ENCODE assay signal across 1 cellular context in the genomic region with DNA sequence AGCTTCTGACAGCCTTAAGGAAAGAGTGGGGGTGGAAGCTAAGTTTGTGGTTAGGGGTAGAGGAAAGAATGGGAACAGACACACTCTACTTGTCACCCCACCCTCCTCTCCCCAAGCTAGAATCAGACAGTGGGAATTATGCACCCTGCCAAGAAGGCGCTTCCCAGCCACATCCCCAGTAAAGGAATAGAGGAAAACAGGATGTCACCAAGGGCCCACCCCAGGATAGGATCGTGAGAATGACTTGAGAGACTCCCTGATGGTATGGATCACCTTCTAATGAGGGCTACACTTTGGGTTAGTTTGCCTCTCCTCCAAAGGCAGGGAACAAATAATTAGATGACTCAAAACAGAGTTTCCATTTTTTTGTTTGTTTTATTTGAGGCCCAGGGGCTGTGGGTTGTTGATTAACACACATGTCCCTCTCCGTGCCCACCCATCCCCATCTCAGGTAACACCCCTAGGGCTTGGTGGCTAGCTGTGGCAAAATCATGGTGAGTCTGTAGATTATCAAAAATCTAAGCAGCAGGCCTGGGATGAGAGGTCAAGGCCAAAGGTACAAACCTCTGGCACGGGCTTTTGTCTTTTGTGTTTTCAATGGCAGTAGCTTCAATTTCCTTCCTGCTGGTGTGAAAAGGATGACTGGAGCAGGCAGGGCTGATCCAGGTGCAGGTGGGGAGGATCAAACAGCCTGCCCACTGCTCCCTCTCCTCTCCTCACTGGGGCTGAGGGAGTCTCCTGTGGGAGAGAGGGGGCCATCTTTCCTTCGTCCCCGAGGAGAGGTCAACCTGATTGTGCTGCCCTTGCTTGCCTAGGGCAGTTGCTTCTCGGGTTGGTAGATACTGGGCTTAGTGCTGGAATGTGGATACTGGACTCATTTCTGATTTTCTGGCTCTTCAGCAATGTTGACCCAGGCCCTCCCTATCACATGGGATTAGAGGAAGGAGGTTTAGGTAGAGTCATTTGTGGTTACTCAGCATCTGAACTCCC.
TF ChIP-seq lines count a peak whose summit lies in the region.

No MANE protein-coding gene starts in this region.

TF ChIP-seq in HepG2, 621 proteins besides CTCF, POLR2A, EP300 and RAD21 (continued from another document and continues in another):
- TF ChIP-seq, protein P1, sequence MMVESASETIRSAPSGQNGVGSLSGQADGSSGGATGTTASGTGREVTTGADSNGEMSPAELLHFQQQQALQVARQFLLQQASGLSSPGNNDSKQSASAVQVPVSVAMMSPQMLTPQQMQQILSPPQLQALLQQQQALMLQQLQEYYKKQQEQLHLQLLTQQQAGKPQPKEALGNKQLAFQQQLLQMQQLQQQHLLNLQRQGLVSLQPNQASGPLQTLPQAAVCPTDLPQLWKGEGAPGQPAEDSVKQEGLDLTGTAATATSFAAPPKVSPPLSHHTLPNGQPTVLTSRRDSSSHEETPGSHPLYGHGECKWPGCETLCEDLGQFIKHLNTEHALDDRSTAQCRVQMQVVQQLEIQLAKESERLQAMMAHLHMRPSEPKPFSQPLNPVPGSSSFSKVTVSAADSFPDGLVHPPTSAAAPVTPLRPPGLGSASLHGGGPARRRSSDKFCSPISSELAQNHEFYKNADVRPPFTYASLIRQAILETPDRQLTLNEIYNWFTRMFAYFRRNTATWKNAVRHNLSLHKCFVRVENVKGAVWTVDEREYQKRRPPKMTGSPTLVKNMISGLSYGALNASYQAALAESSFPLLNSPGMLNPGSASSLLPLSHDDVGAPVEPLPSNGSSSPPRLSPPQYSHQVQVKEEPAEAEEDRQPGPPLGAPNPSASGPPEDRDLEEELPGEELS (CRISPR knock-in tag; IDR thresholded peaks at IDR 0.05): peak; percentile 98
- peak; percentile 33; the same call in 1 of the 2 replicates for TF ChIP-seq ZNF281 (CRISPR knock-in tag; IDR thresholded peaks at IDR 0.05; ENCODE audit: borderline replicate concordance)
- no peak for TF ChIP-seq ZNF629 (CRISPR knock-in tag; conservative IDR thresholded peaks at IDR 0.05)
- no peak for TF ChIP-seq RNF219 (CRISPR knock-in tag; IDR thresholded peaks at IDR 0.05)
- TF ChIP-seq ZNF839 (CRISPR knock-in tag; IDR thresholded peaks at IDR 0.05; ENCODE audit: borderline replicate concordance): 0 out of 2 replicates have a peak, but pooled peaks have one; percentile 47
- TF ChIP-seq HHEX (CRISPR knock-in tag; IDR thresholded peaks at IDR 0.05): no peak
- peak; percentile 52 for TF ChIP-seq RBM22 (optimal IDR thresholded peaks at IDR 0.05; ENCODE audit: low read length)
- TF ChIP-seq TRIM24 (CRISPR knock-in tag; IDR thresholded peaks at IDR 0.05): peak; percentile 59
- TF ChIP-seq, protein P2, sequence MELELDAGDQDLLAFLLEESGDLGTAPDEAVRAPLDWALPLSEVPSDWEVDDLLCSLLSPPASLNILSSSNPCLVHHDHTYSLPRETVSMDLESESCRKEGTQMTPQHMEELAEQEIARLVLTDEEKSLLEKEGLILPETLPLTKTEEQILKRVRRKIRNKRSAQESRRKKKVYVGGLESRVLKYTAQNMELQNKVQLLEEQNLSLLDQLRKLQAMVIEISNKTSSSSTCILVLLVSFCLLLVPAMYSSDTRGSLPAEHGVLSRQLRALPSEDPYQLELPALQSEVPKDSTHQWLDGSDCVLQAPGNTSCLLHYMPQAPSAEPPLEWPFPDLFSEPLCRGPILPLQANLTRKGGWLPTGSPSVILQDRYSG (CRISPR knock-in tag; IDR thresholded peaks at IDR 0.05): 0 out of 2 replicates have a peak, but pooled peaks have one; percentile 63
- 0 out of 2 replicates have a peak, but pooled peaks have one; percentile 13 for TF ChIP-seq KDM3A (CRISPR knock-in tag; IDR thresholded peaks at IDR 0.05; ENCODE audit: low read depth)
- TF ChIP-seq, protein P3, sequence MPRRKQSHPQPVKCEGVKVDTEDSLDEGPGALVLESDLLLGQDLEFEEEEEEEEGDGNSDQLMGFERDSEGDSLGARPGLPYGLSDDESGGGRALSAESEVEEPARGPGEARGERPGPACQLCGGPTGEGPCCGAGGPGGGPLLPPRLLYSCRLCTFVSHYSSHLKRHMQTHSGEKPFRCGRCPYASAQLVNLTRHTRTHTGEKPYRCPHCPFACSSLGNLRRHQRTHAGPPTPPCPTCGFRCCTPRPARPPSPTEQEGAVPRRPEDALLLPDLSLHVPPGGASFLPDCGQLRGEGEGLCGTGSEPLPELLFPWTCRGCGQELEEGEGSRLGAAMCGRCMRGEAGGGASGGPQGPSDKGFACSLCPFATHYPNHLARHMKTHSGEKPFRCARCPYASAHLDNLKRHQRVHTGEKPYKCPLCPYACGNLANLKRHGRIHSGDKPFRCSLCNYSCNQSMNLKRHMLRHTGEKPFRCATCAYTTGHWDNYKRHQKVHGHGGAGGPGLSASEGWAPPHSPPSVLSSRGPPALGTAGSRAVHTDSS (CRISPR knock-in tag; conservative IDR thresholded peaks at IDR 0.05): 0 out of 2 replicates have a peak, but pooled peaks have one; percentile 74
- TF ChIP-seq RFXAP (CRISPR knock-in tag; IDR thresholded peaks at IDR 0.05; ENCODE audit: borderline replicate concordance): no peak
- TF ChIP-seq U2AF1 (optimal IDR thresholded peaks at IDR 0.05; ENCODE audit: low read depth, low read length): peak; percentile 62
- TF ChIP-seq PHF5A (CRISPR knock-in tag; IDR thresholded peaks at IDR 0.05; ENCODE audit: low read depth, unreplicated experiment): peak; percentile 30
- peak; percentile 71; the same call in 1 of the 2 replicates for TF ChIP-seq ARNT2 (CRISPR knock-in tag; IDR thresholded peaks at IDR 0.05; ENCODE audit: low read depth)
- TF ChIP-seq NCOA2 (CRISPR knock-in tag; IDR thresholded peaks at IDR 0.05): peak; percentile 94
- TF ChIP-seq ZNF33B (CRISPR knock-in tag; IDR thresholded peaks at IDR 0.05): peak; percentile 61; the same call in 1 of the 2 replicates
- TF ChIP-seq ARNT (IDR thresholded peaks at IDR 0.05): no peak
- peak; percentile 85 for TF ChIP-seq ZNF781 (CRISPR knock-in tag; IDR thresholded peaks at IDR 0.05; ENCODE audit: borderline replicate concordance, not compliant biosample characterization)
- TF ChIP-seq SOX13 (IDR thresholded peaks at IDR 0.05): peak; percentile 90
- peak in 1 of 2 experiments; percentile 96; a peak in 2 of 4 replicates for TF ChIP-seq SOX13 (CRISPR knock-in tag; conservative IDR thresholded peaks at IDR 0.05 in 1 of 2, IDR thresholded peaks at IDR 0.05 in 1 of 2)
- no peak for TF ChIP-seq SATB2 (CRISPR knock-in tag; IDR thresholded peaks at IDR 0.05)
- TF ChIP-seq ZNF790 (CRISPR knock-in tag; IDR thresholded peaks at IDR 0.05; ENCODE audit: borderline replicate concordance): no peak
- TF ChIP-seq DR1 (CRISPR knock-in tag; IDR thresholded peaks at IDR 0.05): no peak
- TF ChIP-seq MXD4 (CRISPR knock-in tag; IDR thresholded peaks at IDR 0.05): peak; percentile 72; the same call in 1 of the 2 replicates
- TF ChIP-seq ZUFSP (CRISPR knock-in tag; IDR thresholded peaks at IDR 0.05; ENCODE audit: borderline replicate concordance): no peak
- no peak for TF ChIP-seq ZBTB1 (CRISPR knock-in tag; IDR thresholded peaks at IDR 0.05; ENCODE audit: borderline replicate concordance)
- TF ChIP-seq, protein P4, sequence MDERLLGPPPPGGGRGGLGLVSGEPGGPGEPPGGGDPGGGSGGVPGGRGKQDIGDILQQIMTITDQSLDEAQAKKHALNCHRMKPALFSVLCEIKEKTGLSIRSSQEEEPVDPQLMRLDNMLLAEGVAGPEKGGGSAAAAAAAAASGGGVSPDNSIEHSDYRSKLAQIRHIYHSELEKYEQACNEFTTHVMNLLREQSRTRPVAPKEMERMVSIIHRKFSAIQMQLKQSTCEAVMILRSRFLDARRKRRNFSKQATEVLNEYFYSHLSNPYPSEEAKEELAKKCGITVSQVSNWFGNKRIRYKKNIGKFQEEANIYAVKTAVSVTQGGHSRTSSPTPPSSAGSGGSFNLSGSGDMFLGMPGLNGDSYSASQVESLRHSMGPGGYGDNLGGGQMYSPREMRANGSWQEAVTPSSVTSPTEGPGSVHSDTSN (CRISPR knock-in tag; IDR thresholded peaks at IDR 0.05): no peak
- peak; percentile 61 for TF ChIP-seq ZNF3 (CRISPR knock-in tag; IDR thresholded peaks at IDR 0.05)
- TF ChIP-seq SYNCRIP (IDR thresholded peaks at IDR 0.05; ENCODE audit: insufficient read depth, low read depth, low read length): no peak
- peak; percentile 21; the same call in 1 of the 2 replicates for TF ChIP-seq ZBTB26 (CRISPR knock-in tag; IDR thresholded peaks at IDR 0.05; ENCODE audit: borderline replicate concordance)
- TF ChIP-seq ZNF274 (CRISPR knock-in tag; IDR thresholded peaks at IDR 0.05): peak; percentile 84; the same call in 1 of the 2 replicates
- TF ChIP-seq CCDC6 (CRISPR knock-in tag; IDR thresholded peaks at IDR 0.05): no peak
- TF ChIP-seq TP53 (CRISPR knock-in tag; conservative IDR thresholded peaks at IDR 0.05): no peak
- TF ChIP-seq ZFYVE20 (CRISPR knock-in tag; IDR thresholded peaks at IDR 0.05; ENCODE audit: borderline replicate concordance, low read depth): no peak
- TF ChIP-seq, protein P5, sequence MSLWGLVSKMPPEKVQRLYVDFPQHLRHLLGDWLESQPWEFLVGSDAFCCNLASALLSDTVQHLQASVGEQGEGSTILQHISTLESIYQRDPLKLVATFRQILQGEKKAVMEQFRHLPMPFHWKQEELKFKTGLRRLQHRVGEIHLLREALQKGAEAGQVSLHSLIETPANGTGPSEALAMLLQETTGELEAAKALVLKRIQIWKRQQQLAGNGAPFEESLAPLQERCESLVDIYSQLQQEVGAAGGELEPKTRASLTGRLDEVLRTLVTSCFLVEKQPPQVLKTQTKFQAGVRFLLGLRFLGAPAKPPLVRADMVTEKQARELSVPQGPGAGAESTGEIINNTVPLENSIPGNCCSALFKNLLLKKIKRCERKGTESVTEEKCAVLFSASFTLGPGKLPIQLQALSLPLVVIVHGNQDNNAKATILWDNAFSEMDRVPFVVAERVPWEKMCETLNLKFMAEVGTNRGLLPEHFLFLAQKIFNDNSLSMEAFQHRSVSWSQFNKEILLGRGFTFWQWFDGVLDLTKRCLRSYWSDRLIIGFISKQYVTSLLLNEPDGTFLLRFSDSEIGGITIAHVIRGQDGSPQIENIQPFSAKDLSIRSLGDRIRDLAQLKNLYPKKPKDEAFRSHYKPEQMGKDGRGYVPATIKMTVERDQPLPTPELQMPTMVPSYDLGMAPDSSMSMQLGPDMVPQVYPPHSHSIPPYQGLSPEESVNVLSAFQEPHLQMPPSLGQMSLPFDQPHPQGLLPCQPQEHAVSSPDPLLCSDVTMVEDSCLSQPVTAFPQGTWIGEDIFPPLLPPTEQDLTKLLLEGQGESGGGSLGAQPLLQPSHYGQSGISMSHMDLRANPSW (CRISPR knock-in tag; IDR thresholded peaks at IDR 0.05; ENCODE audit: borderline replicate concordance): peak; percentile 97; the same call in 1 of the 2 replicates
- TF ChIP-seq NFATC3 (CRISPR knock-in tag; IDR thresholded peaks at IDR 0.05): no peak
- peak; percentile 87 for TF ChIP-seq FOXO1 (CRISPR knock-in tag; IDR thresholded peaks at IDR 0.05)
- TF ChIP-seq ZNF670 (CRISPR knock-in tag; IDR thresholded peaks at IDR 0.05; ENCODE audit: borderline replicate concordance): no peak
- peak; percentile 73; the same call in 1 of the 2 replicates for TF ChIP-seq SPEN (CRISPR knock-in tag; IDR thresholded peaks at IDR 0.05; ENCODE audit: low read depth)
